In the genomic region with DNA sequence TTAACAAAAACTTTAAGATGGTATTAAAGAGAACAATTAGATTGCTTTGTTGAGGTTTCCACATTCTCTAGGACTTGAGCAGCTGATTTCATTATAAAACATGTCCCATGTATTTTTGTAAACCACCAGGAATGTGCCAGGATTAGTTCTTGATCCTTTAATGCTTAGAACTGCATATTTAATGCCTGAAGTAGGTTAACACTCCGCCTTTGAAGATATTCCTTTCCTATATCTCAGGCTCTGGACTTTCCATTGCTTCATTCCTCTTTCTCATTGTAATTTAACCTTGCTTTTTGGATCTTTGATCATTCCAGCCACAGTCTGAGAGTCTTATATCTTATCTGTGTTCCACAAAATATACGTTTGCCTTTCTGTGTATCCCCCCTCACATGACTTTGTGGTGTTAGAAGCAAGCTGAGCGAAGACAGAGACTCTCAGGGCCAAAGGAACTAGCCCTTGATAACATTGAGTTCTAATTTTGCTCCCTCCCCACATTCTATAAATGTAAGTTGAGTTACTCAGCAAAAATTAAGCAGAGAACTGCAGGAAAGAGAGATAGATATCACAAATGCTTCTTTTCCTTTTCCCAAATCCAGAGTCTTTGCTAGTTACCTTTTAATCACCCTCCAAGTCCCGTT, we compare ENCODE assay signal across 1 cellular context.
TF ChIP-seq lines count a peak whose summit lies in the region.

No MANE protein-coding gene starts in this region.

TF ChIP-seq in HepG2, 621 proteins besides CTCF, POLR2A, EP300 and RAD21:
- no peak for TF ChIP-seq ZNF703 (CRISPR knock-in tag; IDR thresholded peaks at IDR 0.05; ENCODE audit: borderline replicate concordance)
- no peak for TF ChIP-seq TSC22D2 (CRISPR knock-in tag; IDR thresholded peaks at IDR 0.05; ENCODE audit: borderline replicate concordance)
- no peak for TF ChIP-seq SRSF1 (optimal IDR thresholded peaks at IDR 0.05; ENCODE audit: low read depth, low read length)
- TF ChIP-seq ZNF329 (CRISPR knock-in tag; IDR thresholded peaks at IDR 0.05; ENCODE audit: low read depth) = no peak
- TF ChIP-seq ZNF556 (CRISPR knock-in tag; IDR thresholded peaks at IDR 0.05; ENCODE audit: borderline replicate concordance) = no peak
